29 cellular contexts compared by ENCODE assay signal in the genomic region with DNA sequence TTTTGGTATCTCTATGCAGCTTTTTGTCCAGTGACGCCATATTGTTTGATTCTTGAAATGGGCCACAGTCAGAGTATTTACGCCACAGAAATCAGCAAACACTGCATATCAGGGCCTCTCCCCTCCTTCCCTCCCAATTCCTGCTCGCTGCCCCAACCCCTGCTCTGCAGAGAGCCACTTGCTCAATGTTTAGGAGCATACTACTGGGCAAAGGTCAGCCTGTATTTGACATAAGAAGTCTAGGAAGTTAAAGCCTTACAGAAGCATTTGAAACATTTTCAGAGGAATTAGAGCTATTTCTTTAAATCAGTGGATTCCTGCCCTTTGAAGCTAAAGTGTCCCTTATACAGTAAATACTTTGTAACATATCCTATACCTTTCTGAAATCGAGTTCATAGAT. TPM values are rescaled to one million over a fixed set of nuclear protein-coding genes. Genes with fewer than 3 reads are reported as not detected.
"Had no signal": no experiment of that assay in that cellular context is flagged by ENCODE, and none has a peak within 500 bp of the region (broad histone marks: within the 10 kb centered on the region; RNA-seq: fewer than 3 reads in every experiment).

No MANE protein-coding gene starts in this region.

- H3K9ac ChIP-seq: SK-N-SH had no signal

- ATAC-seq: activated CD8-positive, alpha-beta T cell treated with anti-CD3 and anti-CD28 coated beads for 36 hours; activated T-cell treated with anti-CD3 and anti-CD28 coated beads, Interleukin-2, amount 50 U/mL, for 72 hours; Panc1 had no signal

- H3K9me3 ChIP-seq: SJCRH30, SK-N-SH had no signal

- DNase-seq: activated CD4-positive, alpha-beta T cell treated with anti-CD3 and anti-CD28 coated beads, Interleukin-2, amount 50 U/mL, for 1 hour; activated CD4-positive, CD25-positive, alpha-beta regulatory T cell; activated CD8-positive, alpha-beta memory T cell treated with anti-CD3 and anti-CD28 coated beads, Interleukin-2, amount 50 U/mL, for 4 hours; activated CD8-positive, alpha-beta T cell treated with anti-CD3 and anti-CD28 coated beads for 36 hours; activated gamma-delta T cell treated with Interleukin-2 at 50 U/mL for 16 hours; activated naive CD4-positive, alpha-beta T cell treated with anti-CD3 and anti-CD28 coated beads, Interleukin-2, amount 10 ng/mL, durations not matched to agents 7 days and 5 days; activated naive CD8-positive, alpha-beta T cell treated with anti-CD3 and anti-CD28 coated beads for 36 hours; activated T-cell treated with anti-CD3 and anti-CD28 coated beads, Interleukin-2, amount 50 U/mL, for 72 hours; brain microvascular endothelial cell; Karpas-422; MM.1S; NCI-H1105; NCI-H1436; NCI-H1694 treated with DMSO at 0.1 percent for 48 hours; NCI-H2029 treated with DMSO at 0.1 percent for 48 hours; NCI-H510A treated with DMSO at 0.1 percent for 48 hours; NCI-H69; NK-92 treated with Interleukin-12 subunit alpha and Interleukin-12 subunit beta, amount 100 ng/mL, for 24 hours; OCI-M1; Right ventricle myocardium superior; RPMI8226; SJCRH30; SK-N-SH; T-helper 1 cell had no signal

- H3K4me1 ChIP-seq: SJCRH30 had no signal

- H3K9me2 ChIP-seq: SK-N-SH had no signal

- H3K27me3 ChIP-seq: brain microvascular endothelial cell, cardiac muscle cell had no signal

- H3K4me3 ChIP-seq: cardiac muscle cell, SJCRH30 had no signal

- H3K27ac ChIP-seq: brain microvascular endothelial cell, cardiac muscle cell, SJCRH30, VCaP had no signal

- H3K36me3 ChIP-seq: brain microvascular endothelial cell, cardiac muscle cell, SJCRH30 had no signal

- H3K4me2 ChIP-seq: SK-N-SH had no signal

RNA-seq across cellular contexts. Expression of gene RARB, which starts 17.4 kb away (rescaled TPM):
- total RNA-seq: activated CD8-positive, alpha-beta T cell treated with anti-CD3 and anti-CD28 coated beads for 36 hours; activated naive CD8-positive, alpha-beta T cell treated with anti-CD3 and anti-CD28 coated beads for 36 hours; activated T-cell treated with anti-CD3 and anti-CD28 coated beads, Interleukin-2, amount 50 U/mL, for 72 hours; activated T-helper 2 cell treated with anti-CD3 and anti-CD28 coated beads, Interferon-gamma antibody, Interleukin-2, Interleukin-4, amounts not matched to agents 10 μg/mL and 5 μg/mL and 100 μg/mL, durations not matched to agents 14 hours and 24 hours and 36 hours; T-helper 2 cell treated with Interferon-gamma antibody and Interleukin-4, amounts not matched to agents 100 ng/mL and 5 ng/mL, for 36 hours had no signal
